In the genomic region with DNA sequence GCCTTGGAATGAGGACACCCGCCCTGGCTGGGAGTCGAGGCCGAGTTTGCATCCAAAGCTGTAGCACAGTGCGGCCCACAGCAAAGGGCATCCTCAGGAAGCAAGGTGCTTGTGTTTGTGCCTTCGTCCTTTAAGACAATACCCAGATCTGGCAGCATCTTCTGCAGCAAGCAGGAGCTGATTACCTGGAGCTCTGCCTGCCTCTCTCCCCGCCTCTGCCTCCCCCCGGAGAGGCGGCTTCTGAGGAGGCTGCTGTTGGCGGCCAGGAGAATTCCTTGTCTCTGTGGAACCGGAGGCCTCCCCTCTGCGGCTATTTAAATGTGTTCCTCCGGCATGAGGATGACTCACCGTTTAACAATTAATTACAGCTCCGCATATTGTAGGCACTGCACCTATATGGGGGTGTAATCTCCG, we compare ENCODE assay signal across 8 cellular contexts.
DNase-seq lines count a peak whose midpoint lies in the region; ATAC-seq and TF ChIP-seq lines count a peak whose summit lies in the region.
"Had no signal": no experiment of that assay in that cellular context is flagged by ENCODE, and none has a peak within 500 bp of the region (broad histone marks: within the 10 kb centered on the region; RNA-seq: fewer than 3 reads in every experiment).

No MANE protein-coding gene starts in this region.

- in situ Hi-C loops in brain microvascular endothelial cell (cut with HindIII; ENCODE audit: low pct_ligation_motif_present, low sequenced_read_pairs) = no loop called here

- TF ChIP-seq CTCF in brain microvascular endothelial cell (IDR thresholded peaks at IDR 0.05; ENCODE audit: low read depth, low read length, missing control alignments) = no peak

- H3K4me1 ChIP-seq in stomach smooth muscle (ENCODE audit: control insufficient read depth, insufficient read depth, low read length) = peaks cover 33% of the 10 kb centered on the region

- H3K4me3 ChIP-seq in brain microvascular endothelial cell (ENCODE audit: low read depth, low read length) (no peak overlapping the region), stomach smooth muscle (ENCODE audit: low read length in 2 of 2) (peak overlapping the region in 1 of 2 donors; percentile 22)

- H3K36me3 ChIP-seq in brain microvascular endothelial cell (replicated peaks) (no peaks in the 10 kb centered on the region), stomach smooth muscle (ENCODE audit: control insufficient read depth in 2 of 2, insufficient read depth in 2 of 2, low read length in 2 of 2) (no peaks in the 10 kb centered on the region)

- H3K9me3 ChIP-seq in stomach smooth muscle (ENCODE audit: control insufficient read depth in 2 of 2, low read length in 2 of 2) = no peaks in the 10 kb centered on the region

- DNase-seq in HT1080 (ENCODE audit: low read depth) = peak; percentile 57
- DNase-seq in brain microvascular endothelial cell = peak; percentile 39
- DNase-seq in iPS DF 19.7 (ENCODE audit: low read depth, low spot score) = peak; percentile 88
- no peak for DNase-seq in NCI-H510A treated with DMSO at 0.1 percent for 48 hours (lab: John Stamatoyannopoulos, UW)
- DNase-seq: NCI-H1694 had no signal

- ATAC-seq in GM18858 (IDR thresholded peaks at IDR 0.05; ENCODE audit: unreplicated experiment) (no peak), HG03565 (IDR thresholded peaks at IDR 0.05; ENCODE audit: unreplicated experiment) (no peak)

- H3K9ac ChIP-seq in stomach smooth muscle (ENCODE audit: low read length in 2 of 2) = no peak overlapping the region

- H3K27ac ChIP-seq in brain microvascular endothelial cell = no peak overlapping the region
- peak overlapping the region; percentile 49 for H3K27ac ChIP-seq in stomach smooth muscle (ENCODE audit: low read length)

- H3K27me3 ChIP-seq in brain microvascular endothelial cell (replicated peaks) = no peaks in the 10 kb centered on the region
- no peaks in the 10 kb centered on the region for H3K27me3 ChIP-seq in stomach smooth muscle (ENCODE audit: control insufficient read depth in 1 of 2, insufficient read depth in 2 of 2, low read length in 2 of 2)
